1 cellular context compared by ENCODE assay signal in genomic region chr10:77911535-77912123, GRCh38.
TF ChIP-seq lines count a peak whose summit lies in the region.

No MANE protein-coding gene starts in this region.

TF ChIP-seq in HepG2, 621 proteins besides CTCF, POLR2A, EP300 and RAD21 (continued from another document and continues in another):
- no peak for TF ChIP-seq TFDP2 (CRISPR knock-in tag; IDR thresholded peaks at IDR 0.05)
- TF ChIP-seq ARID3A (IDR thresholded peaks at IDR 0.05; ENCODE audit: low read depth, low read length): no peak
- TF ChIP-seq ZNF484 (CRISPR knock-in tag; IDR thresholded peaks at IDR 0.05; ENCODE audit: borderline replicate concordance, low read depth): no peak
- TF ChIP-seq ZNF234 (CRISPR knock-in tag; conservative IDR thresholded peaks at IDR 0.05): no peak
- no peak for TF ChIP-seq IRF1 (CRISPR knock-in tag; IDR thresholded peaks at IDR 0.05; ENCODE audit: low read depth)
- peak; percentile 63; the same call in 1 of the 2 replicates for TF ChIP-seq HOXA5 (CRISPR knock-in tag; IDR thresholded peaks at IDR 0.05)
- TF ChIP-seq NR3C1 (CRISPR knock-in tag; IDR thresholded peaks at IDR 0.05): no peak
- TF ChIP-seq FOXM1 (CRISPR knock-in tag; IDR thresholded peaks at IDR 0.05): no peak
- no peak for TF ChIP-seq PHB2 (IDR thresholded peaks at IDR 0.05; ENCODE audit: partially characterized antibody)
- TF ChIP-seq MEIS1 (CRISPR knock-in tag; IDR thresholded peaks at IDR 0.05; ENCODE audit: borderline replicate concordance): no peak
- no peak for TF ChIP-seq ZNF543 (CRISPR knock-in tag; IDR thresholded peaks at IDR 0.05)
- TF ChIP-seq FIP1L1 (IDR thresholded peaks at IDR 0.05; ENCODE audit: borderline replicate concordance, insufficient read depth, low read depth, low read length): no peak
- TF ChIP-seq GTF2F1 (IDR thresholded peaks at IDR 0.05; ENCODE audit: low read length): no peak
- TF ChIP-seq NCOA5 (CRISPR knock-in tag; IDR thresholded peaks at IDR 0.05): no peak
- TF ChIP-seq ATM (IDR thresholded peaks at IDR 0.05; ENCODE audit: borderline replicate concordance): no peak
- TF ChIP-seq GTF3A (CRISPR knock-in tag; conservative IDR thresholded peaks at IDR 0.05): no peak
- TF ChIP-seq ZMYM2 (CRISPR knock-in tag; IDR thresholded peaks at IDR 0.05): peak; percentile 89; the same call in 1 of the 2 replicates
- TF ChIP-seq PLRG1 (conservative IDR thresholded peaks at IDR 0.05): no peak
- TF ChIP-seq ZNF570 (CRISPR knock-in tag; IDR thresholded peaks at IDR 0.05; ENCODE audit: borderline replicate concordance): no peak
- peak; percentile 47; the same call in 1 of the 2 replicates for TF ChIP-seq ARID4A (CRISPR knock-in tag; IDR thresholded peaks at IDR 0.05; ENCODE audit: borderline replicate concordance)
- no peak for TF ChIP-seq NPAS2 (CRISPR knock-in tag; IDR thresholded peaks at IDR 0.05; ENCODE audit: borderline replicate concordance)
- TF ChIP-seq MED1 (CRISPR knock-in tag; IDR thresholded peaks at IDR 0.05): peak; percentile 74
- no peak for TF ChIP-seq ZNF160 (CRISPR knock-in tag; IDR thresholded peaks at IDR 0.05)
- peak; percentile 76 for TF ChIP-seq ZBTB38 (CRISPR knock-in tag; IDR thresholded peaks at IDR 0.05)
- peak in 1 of 2 experiments; percentile 87; a peak in 1 of 4 replicates for TF ChIP-seq KLF16 (CRISPR knock-in tag; IDR thresholded peaks at IDR 0.05)
- 0 out of 2 replicates have a peak, but pooled peaks have one; percentile 30 for TF ChIP-seq ADNP (CRISPR knock-in tag; IDR thresholded peaks at IDR 0.05)
- no peak for TF ChIP-seq CCDC6 (CRISPR knock-in tag; IDR thresholded peaks at IDR 0.05)
- TF ChIP-seq THAP11 (CRISPR knock-in tag; IDR thresholded peaks at IDR 0.05): peak; percentile 66
- TF ChIP-seq ZNF513 (CRISPR knock-in tag; conservative IDR thresholded peaks at IDR 0.05): no peak
- no peak for TF ChIP-seq ZC3H13 (CRISPR knock-in tag; IDR thresholded peaks at IDR 0.05)
- TF ChIP-seq ZNF639 (CRISPR knock-in tag; conservative IDR thresholded peaks at IDR 0.05): no peak
- no peak for TF ChIP-seq ZFY (CRISPR knock-in tag; IDR thresholded peaks at IDR 0.05)
- no peak for TF ChIP-seq NFAT5 (CRISPR knock-in tag; IDR thresholded peaks at IDR 0.05)
- TF ChIP-seq PRDM4 (CRISPR knock-in tag; IDR thresholded peaks at IDR 0.05; ENCODE audit: borderline replicate concordance): no peak
- TF ChIP-seq ZNF747 (CRISPR knock-in tag; IDR thresholded peaks at IDR 0.05; ENCODE audit: borderline replicate concordance): no peak
- TF ChIP-seq ZNF275 (CRISPR knock-in tag; IDR thresholded peaks at IDR 0.05; ENCODE audit: borderline replicate concordance): no peak
- no peak for TF ChIP-seq TFAP4 (IDR thresholded peaks at IDR 0.05; ENCODE audit: borderline replicate concordance, low read depth)
- TF ChIP-seq NR2F1 (CRISPR knock-in tag; IDR thresholded peaks at IDR 0.05): no peak
- TF ChIP-seq ZMYM3 (CRISPR knock-in tag; IDR thresholded peaks at IDR 0.05): peak; percentile 68; the same call in 1 of the 2 replicates
- peak; percentile 25; the same call in 1 of the 2 replicates for TF ChIP-seq MYC (CRISPR knock-in tag; IDR thresholded peaks at IDR 0.05; ENCODE audit: borderline replicate concordance)
- TF ChIP-seq ZNF232 (CRISPR knock-in tag; IDR thresholded peaks at IDR 0.05; ENCODE audit: borderline replicate concordance): no peak
- TF ChIP-seq EHMT2 (IDR thresholded peaks at IDR 0.05; ENCODE audit: borderline replicate concordance, low read depth, low read length): no peak
- no peak for TF ChIP-seq TGIF2 (CRISPR knock-in tag; IDR thresholded peaks at IDR 0.05)
